Comparison of ENCODE assay signal across 20 cellular contexts in genomic region chr3:124653788-124654469, GRCh38.
DNase-seq lines count a peak whose midpoint lies in the region; ATAC-seq and TF ChIP-seq lines count a peak whose summit lies in the region.
"Had no signal": no experiment of that assay in that cellular context is flagged by ENCODE, and none has a peak within 500 bp of the region (broad histone marks: within the 10 kb centered on the region; RNA-seq: fewer than 3 reads in every experiment).

No MANE protein-coding gene starts in this region.

- H3K36me3 Mint-ChIP-seq in activated CD4-positive, alpha-beta T cell treated with anti-CD3 and anti-CD28 coated beads for 36 hours (ENCODE audit: low read depth) = no peaks in the 10 kb centered on the region
- H3K36me3 Mint-ChIP-seq: memory B cell, naive B cell had no signal

- WGBS in psoas muscle, 3 donors = 24 to 31% (median 30%) methylated on average over 4 of the region's 4 CpGs

- no peaks in the 10 kb centered on the region for H3K79me2 ChIP-seq in Loucy (ENCODE audit: insufficient read depth, low read length)

- no peaks in the 10 kb centered on the region for H4K20me1 ChIP-seq in Loucy (ENCODE audit: insufficient read depth, low read length, poor library complexity, severe bottlenecking)

- H3K27ac ChIP-seq in caudate nucleus (ENCODE audit: low read depth, low read length) (peak overlapping the region; percentile 69), psoas muscle (peak overlapping the region; percentile 24)
- H3K27ac ChIP-seq: colonic mucosa, WERI-Rb-1 had no signal

- peaks cover 51% of the 10 kb centered on the region for H3K4me1 ChIP-seq in Loucy (ENCODE audit: insufficient read depth, low read length, poor library complexity, severe bottlenecking)
- H3K4me1 ChIP-seq in psoas muscle = peaks cover 17% of the 10 kb centered on the region
- H3K4me1 ChIP-seq: colonic mucosa had no signal

- H3K4me2 ChIP-seq in Loucy (ENCODE audit: low read depth, low read length, poor library complexity, severe bottlenecking) = peak overlapping the region; percentile 48

- no peak overlapping the region for H2AFZ ChIP-seq in Loucy (ENCODE audit: low read length)

- H3K27me3 ChIP-seq in Loucy (ENCODE audit: insufficient read depth, low read length, poor library complexity, severe bottlenecking) = no peaks in the 10 kb centered on the region
- no peaks in the 10 kb centered on the region for H3K27me3 ChIP-seq in psoas muscle (ENCODE audit: insufficient read depth in 3 of 3, low read length in 2 of 3)
- H3K27me3 ChIP-seq: colonic mucosa had no signal

- H3K36me3 ChIP-seq in Loucy (ENCODE audit: insufficient read depth, low read length) = no peaks in the 10 kb centered on the region
- peaks cover 0 to 74% of the 10 kb centered on the region in 2 donors for H3K36me3 ChIP-seq in psoas muscle (ENCODE audit: insufficient read depth in 1 of 2, low read depth in 1 of 2)
- H3K36me3 ChIP-seq: colonic mucosa had no signal

- peak; percentile 95 for ATAC-seq in left ventricle myocardium superior
- peak; percentile 79 to 96 (median 92) for ATAC-seq in psoas muscle
- no peak for ATAC-seq in GM19351 (IDR thresholded peaks at IDR 0.05; ENCODE audit: unreplicated experiment)
- ATAC-seq in activated CD4-positive, alpha-beta T cell treated with anti-CD3 and anti-CD28 coated beads for 36 hours = no peak

- no peak overlapping the region for H3K9ac ChIP-seq in Loucy (ENCODE audit: low read depth, low read length, poor library complexity, severe bottlenecking)

- H3K27me3 Mint-ChIP-seq in activated CD4-positive, alpha-beta T cell treated with anti-CD3 and anti-CD28 coated beads for 36 hours = peaks cover 4% of the 10 kb centered on the region
- H3K27me3 Mint-ChIP-seq: memory B cell had no signal

- CTCF ChIA-PET in activated CD4-positive, alpha-beta T cell treated with anti-CD3 and anti-CD28 coated beads for 36 hours (lab: Charles Lee) = interaction anchor here (0.5 kb wide), 1 partner anchor 13 kb away, joined by 3 read pairs; no protein-coding TSS in a partner anchor
- CTCF ChIA-PET in GM10248 (lab: Yijun Ruan, JAX) = interaction anchor here (1.1 to 6.3 kb wide), 5 partner anchors 11 to 35 kb away, joined by 3 to 30 read pairs (median 7); no protein-coding TSS in a partner anchor

- H3K4me1 Mint-ChIP-seq in activated CD4-positive, alpha-beta T cell treated with anti-CD3 and anti-CD28 coated beads for 36 hours = peaks cover 2% of the 10 kb centered on the region

- no peak for TF ChIP-seq CTCF in Loucy (conservative IDR thresholded peaks at IDR 0.05; ENCODE audit: low read length)
- no peak for TF ChIP-seq CTCF in psoas muscle (IDR thresholded peaks at IDR 0.05)
- no peak for TF ChIP-seq CTCF in GM10248 (IDR thresholded peaks at IDR 0.05; ENCODE audit: control extremely low read depth, extremely low read depth, low read depth, missing control alignments)

- POLR2A ChIA-PET in activated CD4-positive, alpha-beta T cell treated with anti-CD3 and anti-CD28 coated beads for 36 hours (lab: Charles Lee) = no interaction called here
- POLR2A ChIA-PET in GM10248 (lab: Yijun Ruan, JAX) = no interaction called here

- no peak for DNase-seq in caudate nucleus (lab: John Stamatoyannopoulos, UW)
- peak; percentile 34 for DNase-seq in left ventricle myocardium superior
- no peak for DNase-seq in psoas muscle
- DNase-seq in superior temporal gyrus (ENCODE audit: extremely low spot score) = no peak
- no peak for DNase-seq in activated CD4-positive, alpha-beta T cell treated with anti-CD3 and anti-CD28 coated beads for 36 hours
- no peak for DNase-seq in GM10248 (ENCODE audit: extremely low spot score)
- DNase-seq: activated naive CD8-positive, alpha-beta T cell treated with anti-CD3 and anti-CD28 coated beads, Interleukin-2, amount 10 ng/mL, durations not matched to agents 7 days and 5 days; CD4-positive, alpha-beta T cell; colonic mucosa; DMS153; naive B cell; NCI-H1105 treated with DMSO at 0.1 percent for 48 hours; NCI-H2081; SHP77; substantia nigra; T-helper 1 cell; WERI-Rb-1 had no signal

- H3K4me3 Mint-ChIP-seq in activated CD4-positive, alpha-beta T cell treated with anti-CD3 and anti-CD28 coated beads for 36 hours = no peak overlapping the region
- H3K4me3 Mint-ChIP-seq: activated naive CD8-positive, alpha-beta T cell treated with anti-CD3 and anti-CD28 coated beads, Interleukin-2, amount 10 ng/mL, durations not matched to agents 7 days and 5 days; CD4-positive, alpha-beta T cell; memory B cell; naive B cell had no signal

- H3K9me2 ChIP-seq in Loucy (replicated peaks; ENCODE audit: low read depth, low read length) = no peaks in the 10 kb centered on the region

- no peaks in the 10 kb centered on the region for H3K9me3 ChIP-seq in Loucy (ENCODE audit: insufficient read depth, low read depth, low read length)
- no peaks in the 10 kb centered on the region for H3K9me3 ChIP-seq in psoas muscle
- H3K9me3 ChIP-seq: colonic mucosa had no signal

- no peak overlapping the region for H3K27ac Mint-ChIP-seq in activated CD4-positive, alpha-beta T cell treated with anti-CD3 and anti-CD28 coated beads for 36 hours
- H3K27ac Mint-ChIP-seq: activated naive CD8-positive, alpha-beta T cell treated with anti-CD3 and anti-CD28 coated beads, Interleukin-2, amount 10 ng/mL, durations not matched to agents 7 days and 5 days; CD4-positive, alpha-beta T cell; memory B cell had no signal

- no peaks in the 10 kb centered on the region for H3K9me3 Mint-ChIP-seq in activated CD4-positive, alpha-beta T cell treated with anti-CD3 and anti-CD28 coated beads for 36 hours (ENCODE audit: low read depth)
- H3K9me3 Mint-ChIP-seq: CD4-positive, alpha-beta T cell had no signal

- intact Hi-C loops in left ventricle myocardium superior (cut with micrococcal nuclease) (no loop called here), psoas muscle (cut with DNase I) (no loop called here)
- intact Hi-C loops in activated CD4-positive, alpha-beta T cell treated with anti-CD3 and anti-CD28 coated beads for 36 hours (cut with DNase I, micrococcal nuclease) = no loop called here

- H3K4me3 ChIP-seq in Loucy (ENCODE audit: low read length, poor library complexity, severe bottlenecking) = peak overlapping the region; percentile 10
- H3K4me3 ChIP-seq in psoas muscle = no peak overlapping the region
- H3K4me3 ChIP-seq: colonic mucosa had no signal

- no peaks in the 10 kb centered on the region for H3F3A ChIP-seq in Loucy (ENCODE audit: low read depth)

Comparison
In these comparisons a context has a peak if more than half of its experiments do, and no peak if none do; other contexts are left out.
1. ATAC-seq: peak in left ventricle myocardium superior (single experiment) and psoas muscle (4 of 4); none in GM19351 (single experiment) and activated CD4-positive, alpha-beta T cell treated with anti-CD3 and anti-CD28 coated beads for 36 hours (single experiment).